ENCODE assay signal across 15 cellular contexts in the genomic region with DNA sequence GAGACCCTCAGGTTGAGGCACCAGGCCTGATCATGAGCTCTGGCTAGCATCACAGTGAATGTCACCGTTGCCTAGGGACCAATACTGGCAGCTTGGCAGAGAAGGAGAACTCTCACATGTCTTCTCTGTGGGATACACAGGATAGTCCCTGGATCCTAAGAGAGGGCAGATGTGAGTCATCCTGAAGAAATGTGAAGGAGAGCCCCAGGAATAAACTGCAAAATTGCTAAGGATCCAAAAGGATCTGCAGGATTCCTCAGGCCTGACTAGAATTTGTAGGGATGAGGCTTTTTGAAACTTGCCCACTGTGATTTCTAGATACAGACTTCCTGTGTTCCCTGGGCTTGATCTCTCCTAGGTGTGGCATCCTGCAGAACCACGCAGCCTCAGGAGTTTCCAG.
DNase-seq lines count a peak whose midpoint lies in the region; ATAC-seq, FAIRE-seq and TF ChIP-seq lines count a peak whose summit lies in the region.
"Had no signal": no experiment of that assay in that cellular context is flagged by ENCODE, and none has a peak within 500 bp of the region (broad histone marks: within the 10 kb centered on the region; RNA-seq: fewer than 3 reads in every experiment).

No MANE protein-coding gene starts in this region.

- H3K4me1 ChIP-seq in RWPE2 (ENCODE audit: insufficient read depth, poor library complexity, severe bottlenecking) (peaks cover 4% of the 10 kb centered on the region), mesendoderm (ENCODE audit: control insufficient read depth, low read depth, low read length) (no peaks in the 10 kb centered on the region), breast epithelium (no peaks in the 10 kb centered on the region)
- H3K4me1 ChIP-seq: HAP-1 had no signal

- H2AK5ac ChIP-seq in mesendoderm (ENCODE audit: low read length), result no peak overlapping the region

- no peaks in the 10 kb centered on the region for H3K79me2 ChIP-seq in mesendoderm (ENCODE audit: control insufficient read depth, insufficient read depth, low read length)

- no peak overlapping the region for H2BK120ac ChIP-seq in mesendoderm (ENCODE audit: low read depth, low read length)

- TF ChIP-seq POLR2A in GM12892 (IDR thresholded peaks at IDR 0.05; ENCODE audit: low read depth, low read length) (no peak), breast epithelium (IDR thresholded peaks at IDR 0.05) (no peak)

- H3K4me3 ChIP-seq in RWPE2 (ENCODE audit: severe bottlenecking) (no peak overlapping the region), mesendoderm (ENCODE audit: low read length) (no peak overlapping the region), breast epithelium (no peak overlapping the region)
- H3K4me3 ChIP-seq: GM23248, HAP-1 had no signal

- no peak overlapping the region for H3K18ac ChIP-seq in mesendoderm (ENCODE audit: low read length)

- H3K56ac ChIP-seq in mesendoderm (ENCODE audit: low read length), result no peak overlapping the region

- H3K4ac ChIP-seq in mesendoderm (ENCODE audit: low read depth, low read length), result no peak overlapping the region

- no peak overlapping the region for H2BK5ac ChIP-seq in mesendoderm (ENCODE audit: low read length)

- H3K4me2 ChIP-seq in mesendoderm (ENCODE audit: low read length), result no peak overlapping the region

- TF ChIP-seq CTCF in RWPE2 (IDR thresholded peaks at IDR 0.05; ENCODE audit: poor library complexity, severe bottlenecking) (no peak), breast epithelium (IDR thresholded peaks at IDR 0.05) (no peak)

- no peaks in the 10 kb centered on the region for H3K27me3 ChIP-seq in RWPE2 (ENCODE audit: insufficient read depth, poor library complexity, severe bottlenecking)
- H3K27me3 ChIP-seq in mesendoderm (ENCODE audit: insufficient read depth, low read length, poor library complexity), result no peaks in the 10 kb centered on the region
- H3K27me3 ChIP-seq in breast epithelium, result no peaks in the 10 kb centered on the region

- no CpG with 5 or more reads among the region's 2 CpGs for WGBS in mesendoderm (ENCODE audit: extremely low coverage, insufficient coverage, low lambda C conversion rate)

- no peak for FAIRE-seq in GM12892 (lab: Jason Lieb, UNC)
- FAIRE-seq: A204.1 had no signal

- H3K79me1 ChIP-seq in mesendoderm (ENCODE audit: low read length), result no peaks in the 10 kb centered on the region

- H3K27ac ChIP-seq in RWPE2 (ENCODE audit: poor library complexity, severe bottlenecking) (peak overlapping the region; percentile 8), mesendoderm (ENCODE audit: low read depth, low read length) (no peak overlapping the region), breast epithelium (no peak overlapping the region)
- H3K27ac ChIP-seq: C4-2B, GM23248 had no signal

- ATAC-seq in RWPE2 (ENCODE audit: low read depth), result peak; percentile 78
- ATAC-seq in GM18498 (IDR thresholded peaks at IDR 0.05; ENCODE audit: unreplicated experiment), result no peak

- H3K36me3 ChIP-seq in RWPE2 (ENCODE audit: low read depth), result no peaks in the 10 kb centered on the region
- H3K36me3 ChIP-seq in mesendoderm (ENCODE audit: control insufficient read depth, insufficient read depth, low read length), result no peaks in the 10 kb centered on the region
- no peaks in the 10 kb centered on the region for H3K36me3 ChIP-seq in breast epithelium
- H3K36me3 ChIP-seq: HAP-1 had no signal

- H4K8ac ChIP-seq in mesendoderm (ENCODE audit: low read depth, low read length), result no peak overlapping the region

- intact Hi-C loops in breast epithelium (cut with DNase I; ENCODE audit: low total_unique reads), result no loop called here

- no peak overlapping the region for H4K5ac ChIP-seq in mesendoderm (ENCODE audit: low read length)

- peak; percentile 32 for DNase-seq in HT1080 (ENCODE audit: low read depth)
- no peak for DNase-seq in RWPE2 (ENCODE audit: low spot score)
- DNase-seq in mesendoderm, result peak; percentile 1
- DNase-seq in GM12892 (ENCODE audit: insufficient read length), result no peak
- DNase-seq in breast epithelium (ENCODE audit: low spot score in 2 of 2), result no peak
- DNase-seq: ACHN; AML-193; CD4-positive, alpha-beta T cell; DMS79 treated with DMSO at 0.1 percent for 48 hours; GF-D8; GM23248 had no signal

- no peaks in the 10 kb centered on the region for H3K9me3 ChIP-seq in RWPE2 (ENCODE audit: severe bottlenecking)
- no peaks in the 10 kb centered on the region for H3K9me3 ChIP-seq in breast epithelium
- H3K9me3 ChIP-seq: HAP-1 had no signal

- no peak overlapping the region for H3K23ac ChIP-seq in mesendoderm (ENCODE audit: low read length)

- H2BK15ac ChIP-seq in mesendoderm (replicated peaks; ENCODE audit: low read depth), result no peak overlapping the region

- H3K9ac ChIP-seq in mesendoderm (ENCODE audit: low read length), result no peak overlapping the region
- H3K9ac ChIP-seq: GM23248 had no signal

Comparison
In these comparisons a context has a peak if more than half of its experiments do, and no peak if none do; other contexts are left out.
1. DNase-seq: peak in HT1080 (single experiment) and mesendoderm (single experiment); none in RWPE2 (single experiment), GM12892 (single experiment) and breast epithelium (0 of 2).